ENCODE assay signal across 14 cellular contexts in genomic region chr5:65247594-65247993, GRCh38.
"Had no signal": no experiment of that assay in that cellular context is flagged by ENCODE, and none has a peak within 500 bp of the region (broad histone marks: within the 10 kb centered on the region; RNA-seq: fewer than 3 reads in every experiment).

No MANE protein-coding gene starts in this region.

- DNase-seq: activated CD4-positive, alpha-beta T cell treated with anti-CD3 and anti-CD28 coated beads, Interleukin-2, amount 50 U/mL, for 4 hours; activated CD4-positive, CD25-positive, alpha-beta regulatory T cell treated with anti-CD3 and anti-CD28 coated beads, Interleukin-2, amount 50 U/mL, for 72 hours; activated naive CD8-positive, alpha-beta T cell treated with anti-CD3 and anti-CD28 coated beads for 36 hours; amygdala; caudate nucleus; effector memory CD8-positive, alpha-beta T cell; foreskin fibroblast; hippocampal formation; islet precursor cell; midbrain; retina; stimulated activated naive B cell treated with anti-CD40 and anti-IgM and Interleukin-4, amounts not matched to agents 10 μg/mL and 1 μg/mL and 100 μg/mL, for 72 hours; upper lobe of left lung had no signal

- H3K27ac Mint-ChIP-seq: activated naive CD8-positive, alpha-beta T cell treated with anti-CD3 and anti-CD28 coated beads for 36 hours; effector memory CD8-positive, alpha-beta T cell; stimulated activated naive B cell treated with anti-CD40 and anti-IgM and Interleukin-4, amounts not matched to agents 10 μg/mL and 1 μg/mL and 100 μg/mL, for 72 hours had no signal

- H3K27me3 Mint-ChIP-seq: activated naive CD8-positive, alpha-beta T cell treated with anti-CD3 and anti-CD28 coated beads for 36 hours; effector memory CD8-positive, alpha-beta T cell; stimulated activated naive B cell treated with anti-CD40 and anti-IgM and Interleukin-4, amounts not matched to agents 10 μg/mL and 1 μg/mL and 100 μg/mL, for 72 hours had no signal

- H3K36me3 Mint-ChIP-seq: activated naive CD8-positive, alpha-beta T cell treated with anti-CD3 and anti-CD28 coated beads for 36 hours; stimulated activated naive B cell treated with anti-CD40 and anti-IgM and Interleukin-4, amounts not matched to agents 10 μg/mL and 1 μg/mL and 100 μg/mL, for 72 hours had no signal

- H3K4me3 Mint-ChIP-seq: activated naive CD8-positive, alpha-beta T cell treated with anti-CD3 and anti-CD28 coated beads for 36 hours; effector memory CD8-positive, alpha-beta T cell; neural crest cell; stimulated activated naive B cell treated with anti-CD40 and anti-IgM and Interleukin-4, amounts not matched to agents 10 μg/mL and 1 μg/mL and 100 μg/mL, for 72 hours had no signal

- ATAC-seq: effector memory CD8-positive, alpha-beta T cell; stimulated activated naive B cell treated with anti-CD40 and anti-IgM and Interleukin-4, amounts not matched to agents 10 μg/mL and 1 μg/mL and 100 μg/mL, for 72 hours had no signal

- H3K4me1 Mint-ChIP-seq: activated naive CD8-positive, alpha-beta T cell treated with anti-CD3 and anti-CD28 coated beads for 36 hours; stimulated activated naive B cell treated with anti-CD40 and anti-IgM and Interleukin-4, amounts not matched to agents 10 μg/mL and 1 μg/mL and 100 μg/mL, for 72 hours had no signal

- H3K9me3 Mint-ChIP-seq: activated naive CD8-positive, alpha-beta T cell treated with anti-CD3 and anti-CD28 coated beads for 36 hours; effector memory CD8-positive, alpha-beta T cell; neural crest cell; stimulated activated naive B cell treated with anti-CD40 and anti-IgM and Interleukin-4, amounts not matched to agents 10 μg/mL and 1 μg/mL and 100 μg/mL, for 72 hours had no signal
